Comparison of ENCODE assay signal across 1 cellular context in genomic region chr4:60938181-60938580, GRCh38.
TF ChIP-seq lines count a peak whose summit lies in the region.

No MANE protein-coding gene starts in this region.

TF ChIP-seq in GM12878, 131 proteins besides CTCF, POLR2A, EP300 and RAD21 (continued from another document):
- TF ChIP-seq CUX1 (IDR thresholded peaks at IDR 0.05; ENCODE audit: insufficient replicate concordance, low read depth, low read length), result no peak
- no peak for TF ChIP-seq EED (IDR thresholded peaks at IDR 0.05; ENCODE audit: low read depth)
- TF ChIP-seq SRF (IDR thresholded peaks at IDR 0.05; ENCODE audit: low read depth in 2 of 2, low read length in 2 of 2), result no peak
- no peak for TF ChIP-seq POU2F2 (IDR thresholded peaks at IDR 0.05; ENCODE audit: borderline replicate concordance, low read depth, low read length)
- no peak for TF ChIP-seq BCL11A (IDR thresholded peaks at IDR 0.05; ENCODE audit: low read depth, low read length)
- no peak for TF ChIP-seq PAX8 (IDR thresholded peaks at IDR 0.05)
